ENCODE assay signal across 8 cellular contexts in genomic region chr16:17793354-17793753, GRCh38.
"Had no signal": no experiment of that assay in that cellular context is flagged by ENCODE, and none has a peak within 500 bp of the region (broad histone marks: within the 10 kb centered on the region; RNA-seq: fewer than 3 reads in every experiment).

No MANE protein-coding gene starts in this region.

- H3K4me3 ChIP-seq: GM12878 had no signal

- FAIRE-seq: G401.6, GM12878, GM12891, GM12892, GM18507, GM19239 had no signal

- ATAC-seq: GM12878 had no signal

- DNase-seq: GDM1, GF-D8 had no signal
